1 cellular context compared by ENCODE assay signal in the genomic region with DNA sequence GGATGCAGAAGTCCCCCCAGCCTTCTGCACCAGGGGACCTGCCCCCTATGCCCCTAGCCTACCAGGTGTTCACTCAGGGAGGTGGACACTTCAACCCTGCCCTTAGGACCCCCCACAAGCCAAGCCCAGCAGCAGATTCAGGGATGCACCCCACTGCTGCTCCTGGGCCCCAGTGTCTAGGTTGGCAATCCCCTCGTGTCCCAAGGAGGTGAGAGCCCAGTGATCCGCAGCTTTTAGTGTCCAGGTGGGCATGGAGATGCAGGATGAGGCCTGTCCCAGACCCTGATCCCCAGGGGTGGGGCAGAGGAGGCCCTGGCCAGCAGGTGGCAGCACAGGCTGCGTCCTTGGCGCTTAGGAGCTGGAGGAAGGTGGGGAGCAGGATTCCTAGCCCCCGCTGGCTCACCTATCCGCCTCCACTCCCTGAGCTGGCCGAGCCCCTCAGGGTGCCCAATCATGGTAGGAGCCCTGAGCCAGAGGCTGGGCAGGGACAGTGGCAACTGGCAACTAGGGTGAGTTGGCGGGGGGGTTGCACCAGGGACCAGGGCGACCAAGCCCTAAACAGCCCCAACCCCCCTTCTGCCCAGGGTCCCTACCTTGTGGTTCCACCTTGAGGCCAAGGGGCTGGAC.
TF ChIP-seq lines count a peak whose summit lies in the region.

No MANE protein-coding gene starts in this region.

TF ChIP-seq in K562, 482 proteins besides CTCF, POLR2A, EP300 and RAD21 (continues in another document):
- TF ChIP-seq XRCC5 (IDR thresholded peaks at IDR 0.05; ENCODE audit: low read depth, low read length) (0 out of 2 replicates have a peak, but pooled peaks have one; percentile 23), ZNF184 (CRISPR knock-in tag; IDR thresholded peaks at IDR 0.05) (no peak), POLR2H (tag; IDR thresholded peaks at IDR 0.05; ENCODE audit: low read depth) (no peak), POLR2G (IDR thresholded peaks at IDR 0.05; ENCODE audit: low read depth, low read length) (peak; percentile 68), SRSF9 (IDR thresholded peaks at IDR 0.05; ENCODE audit: borderline replicate concordance, low read depth, low read length) (no peak), ZNF551 (CRISPR knock-in tag; IDR thresholded peaks at IDR 0.05) (no peak), TGIF2 (CRISPR knock-in tag; IDR thresholded peaks at IDR 0.05) (no peak), RBM22 (IDR thresholded peaks at IDR 0.05; ENCODE audit: low read depth, low read length, poor library complexity, severe bottlenecking) (peak; percentile 55), RBM34 (IDR thresholded peaks at IDR 0.05; ENCODE audit: borderline replicate concordance, insufficient read depth, low read length) (no peak), ZFX (CRISPR knock-in tag; IDR thresholded peaks at IDR 0.05) (no peak; the same call in 1 of the 2 replicates), HDGF (IDR thresholded peaks at IDR 0.05) (no peak), PHF21A (IDR thresholded peaks at IDR 0.05; ENCODE audit: borderline replicate concordance, low read depth) (no peak), VEZF1 (CRISPR knock-in tag; IDR thresholded peaks at IDR 0.05) (peak; percentile 58; the same call in 1 of the 2 replicates), SMC3 (conservative IDR thresholded peaks at IDR 0.05; ENCODE audit: insufficient read depth, low read depth, low read length) (peak; percentile 69), MAZ (CRISPR knock-in tag; conservative IDR thresholded peaks at IDR 0.05 in 1 of 2, IDR thresholded peaks at IDR 0.05 in 1 of 2) (peak in 1 of 2 experiments; percentile 35; a peak in 1 of 4 replicates), ZBTB7A (IDR thresholded peaks at IDR 0.05; ENCODE audit: borderline replicate concordance, control insufficient read depth, low read depth, low read length) (peak; percentile 45; the same call in 1 of the 2 replicates), CREM (IDR thresholded peaks at IDR 0.05; ENCODE audit: low read depth) (0 out of 2 replicates have a peak, but pooled peaks have one; percentile 16), POLR2AphosphoS5 (IDR thresholded peaks at IDR 0.05; ENCODE audit: control insufficient read depth, insufficient read depth, low read depth, low read length) (peak; percentile 11; the same call in 1 of the 2 replicates), BRD9 (IDR thresholded peaks at IDR 0.05; ENCODE audit: low read depth, partially characterized antibody) (peak; percentile 29), MTA3 (IDR thresholded peaks at IDR 0.05; ENCODE audit: borderline replicate concordance) (peak; percentile 52; the same call in 1 of the 2 replicates), THRAP3 (IDR thresholded peaks at IDR 0.05; ENCODE audit: borderline replicate concordance) (no peak), ZNF24 (IDR thresholded peaks at IDR 0.05) (no peak), CREBBP (IDR thresholded peaks at IDR 0.05; ENCODE audit: low read depth, low read length) (no peak), SIN3A (IDR thresholded peaks at IDR 0.05; ENCODE audit: borderline replicate concordance in 2 of 2, control insufficient read depth in 1 of 2, low read depth in 2 of 2, low read length in 2 of 2) (0 out of 4 replicates have a peak, but pooled peaks of 1 of the 2 experiments have one; percentile 54), RBFOX2 (IDR thresholded peaks at IDR 0.05; ENCODE audit: low read depth, low read length) (peak; percentile 61), KAT7 (CRISPR knock-in tag; IDR thresholded peaks at IDR 0.05; ENCODE audit: borderline replicate concordance) (0 out of 2 replicates have a peak, but pooled peaks have one; percentile 22), RB1 (IDR thresholded peaks at IDR 0.05; ENCODE audit: low read depth) (peak; percentile 34; the same call in 1 of the 2 replicates), JUND (IDR thresholded peaks at IDR 0.05; ENCODE audit: borderline replicate concordance, low read depth, low read length) (peak; percentile 6; the same call in 1 of the 2 replicates), JUND (tag; IDR thresholded peaks at IDR 0.05; ENCODE audit: borderline replicate concordance, low read depth, low read length) (no peak), ZNF263 (CRISPR knock-in tag; IDR thresholded peaks at IDR 0.05; ENCODE audit: borderline replicate concordance) (0 out of 2 replicates have a peak, but pooled peaks have one; percentile 19), ZNF143 (CRISPR knock-in tag; IDR thresholded peaks at IDR 0.05) (no peak), ZBTB17 (CRISPR knock-in tag; IDR thresholded peaks at IDR 0.05) (no peak), ZNF695 (CRISPR knock-in tag; IDR thresholded peaks at IDR 0.05) (no peak), ZBTB33 (CRISPR knock-in tag; IDR thresholded peaks at IDR 0.05) (peak; percentile 29; the same call in 1 of the 2 replicates), ZC3H11A (IDR thresholded peaks at IDR 0.05; ENCODE audit: low read depth, low read length) (no peak), MBD2 (IDR thresholded peaks at IDR 0.05; ENCODE audit: borderline replicate concordance, low read depth) (0 out of 2 replicates have a peak, but pooled peaks have one; percentile 8)
- TF ChIP-seq, protein P1, sequence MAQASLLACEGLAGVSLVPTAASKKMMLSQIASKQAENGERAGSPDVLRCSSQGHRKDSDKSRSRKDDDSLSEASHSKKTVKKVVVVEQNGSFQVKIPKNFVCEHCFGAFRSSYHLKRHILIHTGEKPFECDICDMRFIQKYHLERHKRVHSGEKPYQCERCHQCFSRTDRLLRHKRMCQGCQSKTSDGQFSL (CRISPR knock-in tag; IDR thresholded peaks at IDR 0.05) = peak; percentile 63; the same call in 1 of the 2 replicates
- TF ChIP-seq, protein P1 (tag; IDR thresholded peaks at IDR 0.05) = no peak
- TF ChIP-seq, protein P2, sequence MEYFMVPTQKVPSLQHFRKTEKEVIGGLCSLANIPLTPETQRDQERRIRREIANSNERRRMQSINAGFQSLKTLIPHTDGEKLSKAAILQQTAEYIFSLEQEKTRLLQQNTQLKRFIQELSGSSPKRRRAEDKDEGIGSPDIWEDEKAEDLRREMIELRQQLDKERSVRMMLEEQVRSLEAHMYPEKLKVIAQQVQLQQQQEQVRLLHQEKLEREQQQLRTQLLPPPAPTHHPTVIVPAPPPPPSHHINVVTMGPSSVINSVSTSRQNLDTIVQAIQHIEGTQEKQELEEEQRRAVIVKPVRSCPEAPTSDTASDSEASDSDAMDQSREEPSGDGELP (CRISPR knock-in tag; IDR thresholded peaks at IDR 0.05; ENCODE audit: borderline replicate concordance) = 0 out of 2 replicates have a peak, but pooled peaks have one; percentile 21
- TF ChIP-seq, protein P3, sequence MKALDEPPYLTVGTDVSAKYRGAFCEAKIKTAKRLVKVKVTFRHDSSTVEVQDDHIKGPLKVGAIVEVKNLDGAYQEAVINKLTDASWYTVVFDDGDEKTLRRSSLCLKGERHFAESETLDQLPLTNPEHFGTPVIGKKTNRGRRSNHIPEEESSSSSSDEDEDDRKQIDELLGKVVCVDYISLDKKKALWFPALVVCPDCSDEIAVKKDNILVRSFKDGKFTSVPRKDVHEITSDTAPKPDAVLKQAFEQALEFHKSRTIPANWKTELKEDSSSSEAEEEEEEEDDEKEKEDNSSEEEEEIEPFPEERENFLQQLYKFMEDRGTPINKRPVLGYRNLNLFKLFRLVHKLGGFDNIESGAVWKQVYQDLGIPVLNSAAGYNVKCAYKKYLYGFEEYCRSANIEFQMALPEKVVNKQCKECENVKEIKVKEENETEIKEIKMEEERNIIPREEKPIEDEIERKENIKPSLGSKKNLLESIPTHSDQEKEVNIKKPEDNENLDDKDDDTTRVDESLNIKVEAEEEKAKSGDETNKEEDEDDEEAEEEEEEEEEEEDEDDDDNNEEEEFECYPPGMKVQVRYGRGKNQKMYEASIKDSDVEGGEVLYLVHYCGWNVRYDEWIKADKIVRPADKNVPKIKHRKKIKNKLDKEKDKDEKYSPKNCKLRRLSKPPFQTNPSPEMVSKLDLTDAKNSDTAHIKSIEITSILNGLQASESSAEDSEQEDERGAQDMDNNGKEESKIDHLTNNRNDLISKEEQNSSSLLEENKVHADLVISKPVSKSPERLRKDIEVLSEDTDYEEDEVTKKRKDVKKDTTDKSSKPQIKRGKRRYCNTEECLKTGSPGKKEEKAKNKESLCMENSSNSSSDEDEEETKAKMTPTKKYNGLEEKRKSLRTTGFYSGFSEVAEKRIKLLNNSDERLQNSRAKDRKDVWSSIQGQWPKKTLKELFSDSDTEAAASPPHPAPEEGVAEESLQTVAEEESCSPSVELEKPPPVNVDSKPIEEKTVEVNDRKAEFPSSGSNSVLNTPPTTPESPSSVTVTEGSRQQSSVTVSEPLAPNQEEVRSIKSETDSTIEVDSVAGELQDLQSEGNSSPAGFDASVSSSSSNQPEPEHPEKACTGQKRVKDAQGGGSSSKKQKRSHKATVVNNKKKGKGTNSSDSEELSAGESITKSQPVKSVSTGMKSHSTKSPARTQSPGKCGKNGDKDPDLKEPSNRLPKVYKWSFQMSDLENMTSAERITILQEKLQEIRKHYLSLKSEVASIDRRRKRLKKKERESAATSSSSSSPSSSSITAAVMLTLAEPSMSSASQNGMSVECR (CRISPR knock-in tag; IDR thresholded peaks at IDR 0.05) = no peak
- TF ChIP-seq, protein P4, sequence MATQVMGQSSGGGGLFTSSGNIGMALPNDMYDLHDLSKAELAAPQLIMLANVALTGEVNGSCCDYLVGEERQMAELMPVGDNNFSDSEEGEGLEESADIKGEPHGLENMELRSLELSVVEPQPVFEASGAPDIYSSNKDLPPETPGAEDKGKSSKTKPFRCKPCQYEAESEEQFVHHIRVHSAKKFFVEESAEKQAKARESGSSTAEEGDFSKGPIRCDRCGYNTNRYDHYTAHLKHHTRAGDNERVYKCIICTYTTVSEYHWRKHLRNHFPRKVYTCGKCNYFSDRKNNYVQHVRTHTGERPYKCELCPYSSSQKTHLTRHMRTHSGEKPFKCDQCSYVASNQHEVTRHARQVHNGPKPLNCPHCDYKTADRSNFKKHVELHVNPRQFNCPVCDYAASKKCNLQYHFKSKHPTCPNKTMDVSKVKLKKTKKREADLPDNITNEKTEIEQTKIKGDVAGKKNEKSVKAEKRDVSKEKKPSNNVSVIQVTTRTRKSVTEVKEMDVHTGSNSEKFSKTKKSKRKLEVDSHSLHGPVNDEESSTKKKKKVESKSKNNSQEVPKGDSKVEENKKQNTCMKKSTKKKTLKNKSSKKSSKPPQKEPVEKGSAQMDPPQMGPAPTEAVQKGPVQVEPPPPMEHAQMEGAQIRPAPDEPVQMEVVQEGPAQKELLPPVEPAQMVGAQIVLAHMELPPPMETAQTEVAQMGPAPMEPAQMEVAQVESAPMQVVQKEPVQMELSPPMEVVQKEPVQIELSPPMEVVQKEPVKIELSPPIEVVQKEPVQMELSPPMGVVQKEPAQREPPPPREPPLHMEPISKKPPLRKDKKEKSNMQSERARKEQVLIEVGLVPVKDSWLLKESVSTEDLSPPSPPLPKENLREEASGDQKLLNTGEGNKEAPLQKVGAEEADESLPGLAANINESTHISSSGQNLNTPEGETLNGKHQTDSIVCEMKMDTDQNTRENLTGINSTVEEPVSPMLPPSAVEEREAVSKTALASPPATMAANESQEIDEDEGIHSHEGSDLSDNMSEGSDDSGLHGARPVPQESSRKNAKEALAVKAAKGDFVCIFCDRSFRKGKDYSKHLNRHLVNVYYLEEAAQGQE (CRISPR knock-in tag; IDR thresholded peaks at IDR 0.05; ENCODE audit: low read depth) = peak; percentile 51; the same call in 1 of the 2 replicates
- TF ChIP-seq, protein P5, sequence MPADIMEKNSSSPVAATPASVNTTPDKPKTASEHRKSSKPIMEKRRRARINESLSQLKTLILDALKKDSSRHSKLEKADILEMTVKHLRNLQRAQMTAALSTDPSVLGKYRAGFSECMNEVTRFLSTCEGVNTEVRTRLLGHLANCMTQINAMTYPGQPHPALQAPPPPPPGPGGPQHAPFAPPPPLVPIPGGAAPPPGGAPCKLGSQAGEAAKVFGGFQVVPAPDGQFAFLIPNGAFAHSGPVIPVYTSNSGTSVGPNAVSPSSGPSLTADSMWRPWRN (IDR thresholded peaks at IDR 0.05; ENCODE audit: low read depth) = no peak
- TF ChIP-seq, protein P6, sequence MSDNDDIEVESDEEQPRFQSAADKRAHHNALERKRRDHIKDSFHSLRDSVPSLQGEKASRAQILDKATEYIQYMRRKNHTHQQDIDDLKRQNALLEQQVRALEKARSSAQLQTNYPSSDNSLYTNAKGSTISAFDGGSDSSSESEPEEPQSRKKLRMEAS (CRISPR knock-in tag; IDR thresholded peaks at IDR 0.05) = no peak
- TF ChIP-seq, protein P7, sequence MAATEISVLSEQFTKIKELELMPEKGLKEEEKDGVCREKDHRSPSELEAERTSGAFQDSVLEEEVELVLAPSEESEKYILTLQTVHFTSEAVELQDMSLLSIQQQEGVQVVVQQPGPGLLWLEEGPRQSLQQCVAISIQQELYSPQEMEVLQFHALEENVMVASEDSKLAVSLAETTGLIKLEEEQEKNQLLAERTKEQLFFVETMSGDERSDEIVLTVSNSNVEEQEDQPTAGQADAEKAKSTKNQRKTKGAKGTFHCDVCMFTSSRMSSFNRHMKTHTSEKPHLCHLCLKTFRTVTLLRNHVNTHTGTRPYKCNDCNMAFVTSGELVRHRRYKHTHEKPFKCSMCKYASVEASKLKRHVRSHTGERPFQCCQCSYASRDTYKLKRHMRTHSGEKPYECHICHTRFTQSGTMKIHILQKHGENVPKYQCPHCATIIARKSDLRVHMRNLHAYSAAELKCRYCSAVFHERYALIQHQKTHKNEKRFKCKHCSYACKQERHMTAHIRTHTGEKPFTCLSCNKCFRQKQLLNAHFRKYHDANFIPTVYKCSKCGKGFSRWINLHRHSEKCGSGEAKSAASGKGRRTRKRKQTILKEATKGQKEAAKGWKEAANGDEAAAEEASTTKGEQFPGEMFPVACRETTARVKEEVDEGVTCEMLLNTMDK (IDR thresholded peaks at IDR 0.05; ENCODE audit: borderline replicate concordance, insufficient read depth, low read depth, low read length, poor library complexity, severe bottlenecking) = peak; percentile 56
